9 cellular contexts compared by ENCODE assay signal in genomic region chrX:119757979-119758681, GRCh38. TPM values are rescaled to one million over a fixed set of nuclear protein-coding genes. Genes with fewer than 3 reads are reported as not detected.
A peak's percentile ranks its signal among the peaks of the same experiment; 100 is the strongest.
DNase-seq lines count a peak whose midpoint lies in the region; TF ChIP-seq lines count a peak whose summit lies in the region.
"Had no signal": no experiment of that assay in that cellular context is flagged by ENCODE, and none has a peak within 500 bp of the region (broad histone marks: within the 10 kb centered on the region; RNA-seq: fewer than 3 reads in every experiment).

Gene SOWAHD, plus strand, starts transcription at chrX:119758588. Its CDS starts 80 bp downstream, at chrX:119758668.

- DNase-seq in SK-N-DZ (ENCODE audit: low spot score) (peak; percentile 37), T47D (ENCODE audit: low read depth in 1 of 2, low spot score in 1 of 2) (peak; percentile 14 to 66), kidney epithelial cell (ENCODE audit: low read depth) (no peak), UCSD-AML1 (lab: John Stamatoyannopoulos, UW; ENCODE audit: unreplicated experiment) (no peak), DMS114 treated with DMSO at 0.1 percent for 48 hours (lab: John Stamatoyannopoulos, UW; ENCODE audit: unreplicated experiment) (no peak)
- DNase-seq in stimulated activated CD4-positive, alpha-beta T cell treated with anti-CD3 and anti-CD28 coated beads, Interleukin-4, amount 100 ng/mL, for 24 hours: peak; percentile 13

- H3K27me3 ChIP-seq in kidney epithelial cell (ENCODE audit: control insufficient read depth, insufficient read depth, low read length): peaks cover 16% of the 10 kb centered on the region

- peak; percentile 16 for TF ChIP-seq POLR2A in GM15510 (IDR thresholded peaks at IDR 0.05; ENCODE audit: borderline replicate concordance, extremely low read depth, insufficient read length)

- in situ Hi-C loops in T47D (cut with HindIII; ENCODE audit: low pct_unique_long_range_greater_than_20kb, low sequenced_read_pairs): no loop called here

- no peak for TF ChIP-seq CTCF in 22Rv1 (IDR thresholded peaks at IDR 0.05)
- no peak for TF ChIP-seq CTCF in kidney epithelial cell (IDR thresholded peaks at IDR 0.05; ENCODE audit: insufficient read depth, low read length, poor library complexity, severe bottlenecking)

- H3K36me3 ChIP-seq in kidney epithelial cell (ENCODE audit: control insufficient read depth, insufficient read depth, low read length): no peaks in the 10 kb centered on the region

- peak within 1 kb of the TSS; percentile 63 for H3K27ac ChIP-seq in 22Rv1

- H3K4me3 ChIP-seq in kidney epithelial cell (ENCODE audit: low read depth, low read length): peak within 1 kb of the TSS; percentile 26

RNA-seq across cellular contexts. Expression of gene SOWAHD, which starts in this region (rescaled TPM):
- polyA plus RNA-seq in SK-N-DZ (2014; cell fraction: cytosol; rRNA removed): 0.64 TPM in 1 of 2 replicates, not detected in the other
- polyA plus RNA-seq in SK-N-DZ (2014; cell fraction: nucleus; rRNA removed): 0.09 TPM in 1 of 2 replicates, not detected in the other
- not detected in 2 replicates for total RNA-seq in kidney epithelial cell
- total RNA-seq: lung microvascular endothelial cell had no signal

Comparison
In these comparisons a context has a peak if more than half of its experiments do, and no peak if none do; other contexts are left out.
1. DNase-seq: peak in SK-N-DZ (single experiment), T47D (2 of 2) and stimulated activated CD4-positive, alpha-beta T cell treated with anti-CD3 and anti-CD28 coated beads, Interleukin-4, amount 100 ng/mL, for 24 hours (single experiment); none in kidney epithelial cell (single experiment), UCSD-AML1 (single experiment) and DMS114 treated with DMSO at 0.1 percent for 48 hours (single experiment).